In the genomic region with DNA sequence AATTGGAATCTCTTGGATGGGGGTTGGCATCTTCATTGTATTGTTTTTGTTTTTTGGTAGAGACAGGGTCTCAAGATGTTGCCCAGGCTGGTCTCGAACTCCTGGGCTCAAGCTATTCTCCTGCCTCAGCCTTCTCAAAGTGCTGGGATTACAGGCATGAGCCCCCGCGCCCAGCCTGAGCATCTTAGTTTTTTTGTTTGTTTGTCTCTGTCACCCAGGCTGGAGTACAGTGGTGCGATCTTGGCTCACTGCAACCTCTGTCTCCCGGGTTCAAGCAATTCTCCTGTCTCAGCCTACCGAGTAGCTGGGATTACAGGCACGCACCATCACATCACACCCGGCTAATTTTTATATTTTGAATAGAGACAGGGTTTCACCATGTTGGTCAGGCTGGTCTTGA, we compare ENCODE assay signal across 7 cellular contexts. TPM values are rescaled to one million over a fixed set of nuclear protein-coding genes. Genes with fewer than 3 reads are reported as not detected.
DNase-seq lines count a peak whose midpoint lies in the region; ATAC-seq and TF ChIP-seq lines count a peak whose summit lies in the region.
"Not testable (repeated sequence)": the region's sequence is repeated elsewhere in the genome, so short reads cannot be mapped to it uniquely, and the experiment has no call there.

No MANE protein-coding gene starts in this region.

- 88% methylated on average over 8 of the region's 8 CpGs for WGBS in HUES64
- WGBS in esophagus squamous epithelium, 2 donors: 62 to 68% methylated on average over 8 of the region's 8 CpGs

- not testable (repeated sequence) for DNase-seq in activated CD4-positive, alpha-beta memory T cell treated with anti-CD3 and anti-CD28 coated beads for 36 hours; esophagus squamous epithelium (lab: John Stamatoyannopoulos, UW); mesothelial cell of epicardium (ENCODE audit: low spot score in 2 of 2, unreplicated experiment in 2 of 2); thoracic aorta (ENCODE audit: low spot score)

- not testable (repeated sequence) for H3K9ac ChIP-seq in HUES64 (ENCODE audit: low read depth, low read length)
- peak overlapping the region in 1 of 3 donors; percentile 72 for H3K9ac ChIP-seq in skeletal muscle tissue (ENCODE audit: low read depth in 1 of 3, low read length in 3 of 3)

- not testable (repeated sequence) for H3K9me3 Mint-ChIP-seq in activated CD4-positive, alpha-beta memory T cell treated with anti-CD3 and anti-CD28 coated beads for 36 hours; brain; mesothelial cell of epicardium

- H3K27ac ChIP-seq in HUES64 (ENCODE audit: low read depth, low read length): peak overlapping the region; percentile 89; the same call in 1 of the 2 replicates
- H3K27ac ChIP-seq in esophagus squamous epithelium: peak overlapping the region; percentile 83 to 95 (median 92)
- peak overlapping the region; percentile 82 for H3K27ac ChIP-seq in skeletal muscle tissue (ENCODE audit: low read depth, low read length)
- H3K27ac ChIP-seq in thoracic aorta: peak overlapping the region; percentile 85 to 95

- not testable (repeated sequence) for H3K36me3 Mint-ChIP-seq in activated CD4-positive, alpha-beta memory T cell treated with anti-CD3 and anti-CD28 coated beads for 36 hours; brain; mesothelial cell of epicardium

- not testable (repeated sequence) for H3K4me3 ChIP-seq in HUES64 (ENCODE audit: low read length); skeletal muscle tissue (ENCODE audit: low read length in 3 of 3); thoracic aorta
- peak overlapping the region in 1 of 4 donors; percentile 37 for H3K4me3 ChIP-seq in esophagus squamous epithelium

- peaks cover 11% of the 10 kb centered on the region for H3K4me1 Mint-ChIP-seq in activated CD4-positive, alpha-beta memory T cell treated with anti-CD3 and anti-CD28 coated beads for 36 hours (ENCODE audit: low read depth)
- H3K4me1 Mint-ChIP-seq in brain (peaks cover 11% of the 10 kb centered on the region), mesothelial cell of epicardium (peaks cover 24% of the 10 kb centered on the region)

- peaks cover 10% of the 10 kb centered on the region; the same call in 1 of the 2 replicates for H3K4me1 ChIP-seq in HUES64 (ENCODE audit: insufficient read depth, low read length)
- H3K4me1 ChIP-seq in esophagus squamous epithelium: peaks cover 22 to 75% (median 53%) of the 10 kb centered on the region in 3 donors
- H3K4me1 ChIP-seq in skeletal muscle tissue (ENCODE audit: control insufficient read depth in 3 of 3, insufficient read depth in 3 of 3, low read length in 3 of 3): peaks cover 11 to 22% (median 13%) of the 10 kb centered on the region in 3 donors
- H3K4me1 ChIP-seq in thoracic aorta (ENCODE audit: control insufficient read depth in 1 of 2, low read depth in 2 of 2): peaks cover 0 to 21% of the 10 kb centered on the region in 2 donors

- not testable (repeated sequence) for H3K4me3 Mint-ChIP-seq in activated CD4-positive, alpha-beta memory T cell treated with anti-CD3 and anti-CD28 coated beads for 36 hours; mesothelial cell of epicardium
- H3K4me3 Mint-ChIP-seq in brain: peak overlapping the region in 1 of 5 experiments; percentile 76

- not testable (repeated sequence) for TF ChIP-seq POLR2A in esophagus squamous epithelium (IDR thresholded peaks at IDR 0.05)

- H3K36me3 ChIP-seq in HUES64 (ENCODE audit: insufficient read depth, low read length); esophagus squamous epithelium; skeletal muscle tissue (ENCODE audit: control insufficient read depth in 3 of 3, insufficient read depth in 3 of 3, low read length in 3 of 3); thoracic aorta: not testable (repeated sequence)

- POLR2A ChIA-PET in activated CD4-positive, alpha-beta memory T cell treated with anti-CD3 and anti-CD28 coated beads for 36 hours (lab: Charles Lee): interaction anchor here (1.4 kb wide), 1 partner anchor 20 kb away, joined by 6 read pairs; no protein-coding TSS in a partner anchor

- H3K27me3 Mint-ChIP-seq in activated CD4-positive, alpha-beta memory T cell treated with anti-CD3 and anti-CD28 coated beads for 36 hours; brain: not testable (repeated sequence)
- H3K27me3 Mint-ChIP-seq in mesothelial cell of epicardium (ENCODE audit: low read depth): peaks cover 21% of the 10 kb centered on the region

- intact Hi-C loops in activated CD4-positive, alpha-beta memory T cell treated with anti-CD3 and anti-CD28 coated beads for 36 hours (cut with micrococcal nuclease); esophagus squamous epithelium (cut with DNase I): not testable (repeated sequence)

- not testable (repeated sequence) for ATAC-seq in thoracic aorta (ENCODE audit: insufficient number of reproducible peaks, low FRiP score, low read depth)

- not testable (repeated sequence) for H3K27me3 ChIP-seq in HUES64 (ENCODE audit: insufficient read depth, low read length); esophagus squamous epithelium; thoracic aorta (replicated peaks; ENCODE audit: insufficient read depth)
- peaks cover 0 to 12% (median 4%) of the 10 kb centered on the region in 3 donors for H3K27me3 ChIP-seq in skeletal muscle tissue (ENCODE audit: control insufficient read depth in 3 of 3, insufficient read depth in 3 of 3, low read length in 3 of 3)

- CTCF ChIA-PET in activated CD4-positive, alpha-beta memory T cell treated with anti-CD3 and anti-CD28 coated beads for 36 hours (lab: Charles Lee): interaction anchor here (0.7 to 6.6 kb wide), 10 partner anchors 9 to 88 kb away, joined by 3 to 99 read pairs (median 11); no protein-coding TSS in a partner anchor

- H3K9me3 ChIP-seq in HUES64 (ENCODE audit: insufficient read depth, low read depth, low read length); esophagus squamous epithelium; skeletal muscle tissue (ENCODE audit: control insufficient read depth in 3 of 3, low read length in 3 of 3); thoracic aorta: not testable (repeated sequence)

- TF ChIP-seq CTCF in brain (conservative IDR thresholded peaks at IDR 0.05); esophagus squamous epithelium (IDR thresholded peaks at IDR 0.05); mesothelial cell of epicardium (IDR thresholded peaks at IDR 0.05; ENCODE audit: unreplicated experiment); thoracic aorta (IDR thresholded peaks at IDR 0.05): not testable (repeated sequence)

- H3K27ac Mint-ChIP-seq in activated CD4-positive, alpha-beta memory T cell treated with anti-CD3 and anti-CD28 coated beads for 36 hours: peak overlapping the region; percentile 64
- peak overlapping the region; percentile 82 to 94 (median 89) for H3K27ac Mint-ChIP-seq in brain
- H3K27ac Mint-ChIP-seq in mesothelial cell of epicardium: peak overlapping the region; percentile 77

RNA-seq across cellular contexts. Expression of gene TNK2, which starts 5.8 kb away (rescaled TPM):
- polyA plus RNA-seq in HUES64 (2013, experiment 1 of 2): 14.5 TPM
- 14.1 TPM for polyA plus RNA-seq in HUES64 (2013, experiment 2 of 2)
- 10 to 100 TPM; 59.9 to 67.1 TPM for total RNA-seq in activated CD4-positive, alpha-beta memory T cell treated with anti-CD3 and anti-CD28 coated beads for 36 hours
- polyA plus RNA-seq in brain (ENCODE audit: insufficient read depth, low read depth, low replicate concordance): 59.9 TPM
- 10 to 100 TPM; 18.4 to 45.7 (median 42.8) TPM for total RNA-seq in esophagus squamous epithelium
- total RNA-seq in mesothelial cell of epicardium: 45.8 to 49.1 TPM (median 47.6 TPM) in 3 replicates
- 9.9 TPM for total RNA-seq in skeletal muscle tissue
- total RNA-seq in thoracic aorta: 10 to 100 TPM; 38.9 to 69.8 TPM
